Comparison of ENCODE assay signal across 10 cellular contexts in genomic region chr13:113167575-113167974, GRCh38. TPM values are rescaled to one million over a fixed set of nuclear protein-coding genes. Genes with fewer than 3 reads are reported as not detected.
"Had no signal": no experiment of that assay in that cellular context is flagged by ENCODE, and none has a peak within 500 bp of the region (broad histone marks: within the 10 kb centered on the region; RNA-seq: fewer than 3 reads in every experiment).

No MANE protein-coding gene starts in this region.

- H3K27ac ChIP-seq: GM23248 had no signal

- DNase-seq: GM23248, GOT3, H7, HFFc6, IMR-90 had no signal

- H3K4me1 ChIP-seq: HAP-1 had no signal

- ATAC-seq: HCT116 had no signal

- H3K9ac ChIP-seq: GM23248 had no signal

- H3K4me3 Mint-ChIP-seq: HFFc6 had no signal

- H3K4me3 ChIP-seq: GM23248, HAP-1 had no signal

- H3K27ac Mint-ChIP-seq: HFFc6 had no signal

- FAIRE-seq: HTR-8/SVneo had no signal

- H3K9me3 ChIP-seq: HAP-1 had no signal

- H3K9me3 Mint-ChIP-seq: HFFc6 had no signal

RNA-seq across cellular contexts. Expression of gene PROZ, which starts 9.1 kb away (rescaled TPM):
- total RNA-seq: GM23248, H4, H7, HFFc6, HT-29, IMR-90 had no signal
- polyA plus RNA-seq: GM23248, IMR-90 had no signal

RNA-seq across cellular contexts. Expression of gene F10, which starts 45.0 kb away (rescaled TPM):
- total RNA-seq: H4, HT-29 had no signal
